ENCODE assay signal across 8 cellular contexts in genomic region chr10:6088721-6089333, GRCh38. TPM values are rescaled to one million over a fixed set of nuclear protein-coding genes. Genes with fewer than 3 reads are reported as not detected.
DNase-seq lines count a peak whose midpoint lies in the region; ATAC-seq and TF ChIP-seq lines count a peak whose summit lies in the region.

Gene RBM17 (plus strand): TSS chr10:6089034. CDS start chr10:6097066, 8,032 bp downstream.

- peak within 1 kb of the TSS; percentile 87 for H3K27ac Mint-ChIP-seq in activated B cell treated with CpG ODN at 0.5 μM for 24 hours

- peaks cover 69% of the 10 kb centered on the region for H3K4me1 Mint-ChIP-seq in activated B cell treated with CpG ODN at 0.5 μM for 24 hours

- TF ChIP-seq CTCF in AG09319 (IDR thresholded peaks at IDR 0.05; ENCODE audit: low read depth, low read length) (peak; percentile 96), activated B cell treated with CpG ODN at 0.5 μM for 24 hours (IDR thresholded peaks at IDR 0.05) (peak; percentile 99)

- intact Hi-C loops in activated B cell treated with CpG ODN at 0.5 μM for 24 hours (cut with micrococcal nuclease), result loop anchor here (1.0 to 5.0 kb wide), 12 partner anchors 21 to 642 kb away; partner anchors contain the start of genes ANKRD16, IL2RA, PFKFB3 and TASOR2

- peak within 1 kb of the TSS; percentile 97 for H3K4me3 Mint-ChIP-seq in activated B cell treated with CpG ODN at 0.5 μM for 24 hours

- ATAC-seq in GM18907 (IDR thresholded peaks at IDR 0.05; ENCODE audit: unreplicated experiment) (peak; percentile 83), HG03159 (IDR thresholded peaks at IDR 0.05; ENCODE audit: unreplicated experiment) (peak; percentile 81), activated B cell treated with CpG ODN at 0.5 μM for 24 hours (ENCODE audit: low read depth) (peak; percentile 85)

- H3K27ac ChIP-seq in caudate nucleus (ENCODE audit: low read depth, low read length), result no peak within 1 kb of the TSS

- POLR2A ChIA-PET in activated B cell treated with CpG ODN at 0.5 μM for 24 hours (lab: Charles Lee), result interaction anchor here (0.9 to 5.4 kb wide), 3 partner anchors 16 to 73 kb away, joined by 3 to 146 read pairs (median 35); no protein-coding TSS in a partner anchor

- CTCF ChIA-PET in activated B cell treated with CpG ODN at 0.5 μM for 24 hours (lab: Charles Lee), result interaction anchor here (1.3 to 5.2 kb wide), 6 partner anchors 20 to 313 kb away, joined by 3 to 79 read pairs (median 10); no protein-coding TSS in a partner anchor

- DNase-seq in AG09319 (ENCODE audit: extremely low read depth, low read depth), result peak; percentile 94
- peak; percentile 94 for DNase-seq in NCI-H2227 (lab: John Stamatoyannopoulos, UW; ENCODE audit: unreplicated experiment)
- peak; percentile 99 for DNase-seq in activated B cell treated with CpG ODN at 0.5 μM for 24 hours
- DNase-seq in caudate nucleus (lab: John Stamatoyannopoulos, UW), result peak in 60 of 61 donors; percentile 37 to 95 (median 88)
- peak; percentile 96 for DNase-seq in inferior parietal cortex (ENCODE audit: extremely low spot score)
- peak; percentile 96 to 98 for DNase-seq in stimulated activated CD4-positive, alpha-beta T cell treated with anti-CD3 and anti-CD28 coated beads, Interleukin-12 subunit alpha, Interleukin-12 subunit beta, amount 100 ng/mL, for 24 hours (ENCODE audit: low read depth in 2 of 2)

- peaks cover 21% of the 10 kb centered on the region for H3K36me3 Mint-ChIP-seq in activated B cell treated with CpG ODN at 0.5 μM for 24 hours (ENCODE audit: low read depth)

- H3K9me3 Mint-ChIP-seq in activated B cell treated with CpG ODN at 0.5 μM for 24 hours, result no peaks in the 10 kb centered on the region

- H3K27me3 Mint-ChIP-seq in activated B cell treated with CpG ODN at 0.5 μM for 24 hours, result no peaks in the 10 kb centered on the region

RNA-seq across cellular contexts. Expression of gene RBM17, which starts in this region (rescaled TPM):
- total RNA-seq in activated B cell treated with CpG ODN at 0.5 μM for 24 hours, result 207 and 209 TPM in 2 replicates
